ENCODE assay signal across 1 cellular context in genomic region chr12:100573499-100574261, GRCh38.
TF ChIP-seq lines count a peak whose summit lies in the region.

TSS of gene GAS2L3 (plus strand) at chr12:100573684. CDS start at chr12:100594905, 21,221 bp downstream.

TF ChIP-seq in GM12878, 131 proteins besides CTCF, POLR2A, EP300 and RAD21 (continued from another document and continues in another):
- TF ChIP-seq ZNF592 (IDR thresholded peaks at IDR 0.05) (no peak), ZSCAN29 (IDR thresholded peaks at IDR 0.05) (no peak), MTA2 (IDR thresholded peaks at IDR 0.05; ENCODE audit: low read depth) (no peak), RAD51 (IDR thresholded peaks at IDR 0.05) (no peak), IKZF1 (conservative IDR thresholded peaks at IDR 0.05) (peak; percentile 54; the same call in 1 of the 2 replicates), ZZZ3 (IDR thresholded peaks at IDR 0.05; ENCODE audit: control insufficient read depth, insufficient read length, low read depth) (no peak), SMARCA5 (IDR thresholded peaks at IDR 0.05) (0 out of 2 replicates have a peak, but pooled peaks have one; percentile 2), TCF7 (IDR thresholded peaks at IDR 0.05; ENCODE audit: borderline replicate concordance) (no peak), CEBPB (IDR thresholded peaks at IDR 0.05; ENCODE audit: borderline replicate concordance in 1 of 2, low read depth in 2 of 2, low read length in 2 of 2) (no peak), IRF5 (IDR thresholded peaks at IDR 0.05; ENCODE audit: borderline replicate concordance) (no peak), MXI1 (IDR thresholded peaks at IDR 0.05; ENCODE audit: low read depth, low read length) (peak; percentile 21; the same call in 1 of the 2 replicates), RBBP5 (conservative IDR thresholded peaks at IDR 0.05) (no peak), RFX5 (IDR thresholded peaks at IDR 0.05; ENCODE audit: low read depth, low read length) (no peak), BRCA1 (IDR thresholded peaks at IDR 0.05; ENCODE audit: low read depth, low read length) (no peak), FOXM1 (IDR thresholded peaks at IDR 0.05; ENCODE audit: low read depth, low read length) (no peak), SMC3 (IDR thresholded peaks at IDR 0.05; ENCODE audit: borderline replicate concordance, low read length) (no peak), PAX5 (IDR thresholded peaks at IDR 0.05; ENCODE audit: borderline replicate concordance, low read depth, low read length) (no peak), CBFB (IDR thresholded peaks at IDR 0.05; ENCODE audit: low read depth) (no peak), BMI1 (IDR thresholded peaks at IDR 0.05; ENCODE audit: borderline replicate concordance) (no peak), FOS (IDR thresholded peaks at IDR 0.05; ENCODE audit: borderline replicate concordance, extremely low read depth, insufficient read length) (no peak), KAT2A (conservative IDR thresholded peaks at IDR 0.05; ENCODE audit: control insufficient read depth, low read depth, low read length) (no peak), E4F1 (IDR thresholded peaks at IDR 0.05; ENCODE audit: borderline replicate concordance, partially characterized antibody) (no peak), JUND (IDR thresholded peaks at IDR 0.05; ENCODE audit: low read depth, low read length) (no peak), ATF7 (IDR thresholded peaks at IDR 0.05; ENCODE audit: low read depth) (no peak), IKZF2 (IDR thresholded peaks at IDR 0.05) (peak in 1 of 2 experiments; percentile 20; a peak in 1 of 4 replicates), USF1 (IDR thresholded peaks at IDR 0.05; ENCODE audit: borderline replicate concordance, extremely low read length, insufficient read depth, low read depth, low read length) (no peak), LARP7 (IDR thresholded peaks at IDR 0.05) (no peak; the same call in 1 of the 2 replicates), PML (IDR thresholded peaks at IDR 0.05; ENCODE audit: low read length) (no peak), ATF2 (IDR thresholded peaks at IDR 0.05; ENCODE audit: low read length) (no peak), STAT1 (conservative IDR thresholded peaks at IDR 0.05) (peak; percentile 8; the same call in 1 of the 2 replicates), CREB1 (IDR thresholded peaks at IDR 0.05; ENCODE audit: low read depth) (0 out of 2 replicates have a peak, but pooled peaks have one; percentile 6), CHD2 (IDR thresholded peaks at IDR 0.05; ENCODE audit: borderline replicate concordance, low read depth, low read length) (no peak), SUZ12 (IDR thresholded peaks at IDR 0.05; ENCODE audit: unreplicated experiment) (no peak), MYC (IDR thresholded peaks at IDR 0.05; ENCODE audit: insufficient read depth, insufficient read length, insufficient replicate concordance, low read length, severe bottlenecking) (no peak), E2F4 (IDR thresholded peaks at IDR 0.05; ENCODE audit: low read depth, low read length) (peak; percentile 75), PKNOX1 (IDR thresholded peaks at IDR 0.05) (peak; percentile 95), NRF1 (conservative IDR thresholded peaks at IDR 0.05; ENCODE audit: low read depth, low read length) (no peak), RELB (IDR thresholded peaks at IDR 0.05; ENCODE audit: low read depth) (no peak), BCL11A (IDR thresholded peaks at IDR 0.05; ENCODE audit: low read depth, low read length) (no peak), SKIL (IDR thresholded peaks at IDR 0.05; ENCODE audit: low read depth, poor library complexity, severe bottlenecking) (no peak), ZNF24 (IDR thresholded peaks at IDR 0.05) (no peak), BACH1 (IDR thresholded peaks at IDR 0.05; ENCODE audit: borderline replicate concordance) (0 out of 2 replicates have a peak, but pooled peaks have one; percentile 47), POLR2AphosphoS2 (IDR thresholded peaks at IDR 0.05; ENCODE audit: low read depth, low read length) (no peak), RB1 (IDR thresholded peaks at IDR 0.05; ENCODE audit: borderline replicate concordance) (no peak), FOXK2 (IDR thresholded peaks at IDR 0.05) (no peak)
